ENCODE assay signal across 20 cellular contexts in genomic region chr7:127419196-127419595, GRCh38.
"Had no signal": no experiment of that assay in that cellular context is flagged by ENCODE, and none has a peak within 500 bp of the region (broad histone marks: within the 10 kb centered on the region; RNA-seq: fewer than 3 reads in every experiment).

No MANE protein-coding gene starts in this region.

- H3K4me3 ChIP-seq: K562, SJSA1, SK-N-MC had no signal

- H3K9ac ChIP-seq: KMS-11 had no signal

- H3K4me2 ChIP-seq: KMS-11 had no signal

- H3K9me3 ChIP-seq: SJSA1 had no signal

- H3K36me3 ChIP-seq: SJSA1 had no signal

- H3K4me1 ChIP-seq: SJSA1 had no signal

- ATAC-seq: K562 had no signal

- H3K27me3 ChIP-seq: SJSA1 had no signal

- DNase-seq: Kasumi-1, MM.1S, NCI-H1092 treated with DMSO at 0.1 percent for 48 hours, NCI-H1436, NCI-H187 treated with DMSO at 0.1 percent for 48 hours, NCI-H2029 treated with DMSO at 0.1 percent for 48 hours, NCI-H2171 treated with DMSO at 0.1 percent for 48 hours, NCI-H345, NCI-H446 treated with DMSO at 0.1 percent for 48 hours, NCI-H510A treated with DMSO at 0.1 percent for 48 hours, NCI-H526, NCI-H748 treated with DMSO at 0.1 percent for 48 hours, Right ventricle myocardium superior, RPMI8226, SIG-M5 had no signal

- H3K27ac ChIP-seq: HL-60, KMS-11, SJSA1, SK-N-MC had no signal
